ENCODE assay signal across 25 cellular contexts in genomic region chr17:73694491-73694890, GRCh38. TPM values are rescaled to one million over a fixed set of nuclear protein-coding genes. Genes with fewer than 3 reads are reported as not detected.
"Had no signal": no experiment of that assay in that cellular context is flagged by ENCODE, and none has a peak within 500 bp of the region (broad histone marks: within the 10 kb centered on the region; RNA-seq: fewer than 3 reads in every experiment).

No MANE protein-coding gene starts in this region.

- H3K27ac ChIP-seq: PC-9, RWPE1, SJCRH30, SK-N-MC had no signal

- H3K9me3 ChIP-seq: SJCRH30 had no signal

- DNase-seq: KG1, MM.1S, MV-4-11, NCI-H1092, NCI-H1105, NCI-H1417 treated with DMSO at 0.1 percent for 48 hours, NCI-H1436 treated with DMSO at 0.1 percent for 48 hours, NCI-H1694 treated with DMSO at 0.1 percent for 48 hours, NCI-H187 treated with DMSO at 0.1 percent for 48 hours, NCI-H2029, NCI-H2171 treated with DMSO at 0.1 percent for 48 hours, NCI-H2227 treated with DMSO at 0.1 percent for 48 hours, NCI-H446, NCI-H510A treated with DMSO at 0.1 percent for 48 hours, NCI-H524 treated with DMSO at 0.1 percent for 48 hours, NCI-H526 treated with DMSO at 0.1 percent for 48 hours, NCI-H774, PC-9, SIG-M5, SJCRH30 had no signal

- H3K4me1 ChIP-seq: SJCRH30 had no signal

- H3K4me3 ChIP-seq: K562, PC-9, SJCRH30, SK-N-MC had no signal

- H3K36me3 ChIP-seq: SJCRH30 had no signal

RNA-seq across cellular contexts. Expression of gene SDK2, which starts 50.2 kb away (rescaled TPM):
- total RNA-seq: LHCN-M2, MCF 10A had no signal
- polyA plus RNA-seq: K562 had no signal
